In genomic region chr16:66677836-66678235, GRCh38 we compare ENCODE assay signal across 17 cellular contexts.
"Had no signal": no experiment of that assay in that cellular context is flagged by ENCODE, and none has a peak within 500 bp of the region (broad histone marks: within the 10 kb centered on the region; RNA-seq: fewer than 3 reads in every experiment).

No MANE protein-coding gene starts in this region.

- H3K27ac ChIP-seq: left lung, neutrophil, prostate gland, sigmoid colon, suprapubic skin, vagina had no signal

- H3K4me1 ChIP-seq: left lung, suprapubic skin had no signal

- H3K27me3 ChIP-seq: left lung, neutrophil, sigmoid colon, suprapubic skin, vagina had no signal

- ATAC-seq: left cardiac atrium; left lung; mucosa of descending colon; natural killer cell treated with Interleukin-12 subunit alpha and Interleukin-12 subunit beta and Interleukin-15 and Interleukin-18, amount 100 ng/mL, for 72 hours; stimulated activated naive B cell treated with anti-CD40 and anti-IgM and Interleukin-4, amounts not matched to agents 10 μg/mL and 1 μg/mL and 100 μg/mL, for 72 hours had no signal

- H3K9me3 ChIP-seq: left lung, mucosa of descending colon, neutrophil, prostate gland, sigmoid colon, suprapubic skin, vagina had no signal

- H3K36me3 ChIP-seq: prostate gland, suprapubic skin, vagina had no signal

- H3K4me3 ChIP-seq: left lung, mucosa of descending colon, prostate gland, sigmoid colon, suprapubic skin, vagina had no signal

- FAIRE-seq: frontal cortex had no signal

- DNase-seq: cortex of kidney; effector CD4-positive, alpha-beta T cell; left cardiac atrium; left lung; mesenchymal stem cell; mucosa of descending colon; naive B cell; right cardiac atrium; sigmoid colon; stimulated activated CD4-positive, alpha-beta T cell treated with anti-CD3 and anti-CD28 coated beads, Interleukin-4, amount 100 ng/mL, for 4 hours; stimulated activated naive B cell treated with anti-CD40 and anti-IgM and Interleukin-4, amounts not matched to agents 10 μg/mL and 1 μg/mL and 100 μg/mL, for 72 hours had no signal
